Comparison of ENCODE assay signal across 7 cellular contexts in the genomic region with DNA sequence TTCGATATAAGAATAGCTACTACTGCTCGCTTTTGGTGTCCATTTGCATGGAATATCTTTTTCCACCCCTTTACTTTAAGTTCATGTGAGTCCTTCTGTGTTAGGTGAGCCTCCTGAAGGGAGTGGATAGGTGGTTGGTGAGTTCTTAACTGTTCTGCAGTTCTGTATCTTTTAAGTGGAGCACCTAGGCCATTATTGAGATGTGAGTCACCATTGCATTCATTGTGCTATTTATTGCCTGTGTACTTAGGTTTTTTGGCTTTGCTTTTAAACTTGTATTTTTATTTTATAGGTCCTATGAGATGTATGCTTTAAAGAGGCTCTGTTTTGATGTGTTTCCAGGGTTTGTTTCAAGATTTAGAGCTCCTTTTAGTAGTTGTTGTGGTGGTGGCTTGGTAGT.
"Had no signal": no experiment of that assay in that cellular context is flagged by ENCODE, and none has a peak within 500 bp of the region (broad histone marks: within the 10 kb centered on the region; RNA-seq: fewer than 3 reads in every experiment).

No MANE protein-coding gene starts in this region.

- H3K27ac Mint-ChIP-seq: H9 had no signal

- H3K4me3 Mint-ChIP-seq: H9 had no signal

- FAIRE-seq: HTR-8/SVneo, K562 had no signal

- DNase-seq: GM23248, GOT3, H9, HCEC 1CT, IMR-90 had no signal

- H3K4me1 Mint-ChIP-seq: H9 had no signal

- H3K4me3 ChIP-seq: GM23248, K562 had no signal
